21 cellular contexts compared by ENCODE assay signal in genomic region chr1:9004031-9004730, GRCh38. TPM values are rescaled to one million over a fixed set of nuclear protein-coding genes. Genes with fewer than 3 reads are reported as not detected.
DNase-seq lines count a peak whose midpoint lies in the region; ATAC-seq and TF ChIP-seq lines count a peak whose summit lies in the region.
"Had no signal": no experiment of that assay in that cellular context is flagged by ENCODE, and none has a peak within 500 bp of the region (broad histone marks: within the 10 kb centered on the region; RNA-seq: fewer than 3 reads in every experiment).

No MANE protein-coding gene starts in this region.

- peak overlapping the region; percentile 75 for H3K4me3 Mint-ChIP-seq in CD8-positive, alpha-beta T cell
- H3K4me3 Mint-ChIP-seq in activated CD8-positive, alpha-beta memory T cell treated with anti-CD3 and anti-CD28 coated beads, Interleukin-2, amount 10 ng/mL, durations not matched to agents 7 days and 5 days = no peak overlapping the region
- H3K4me3 Mint-ChIP-seq: CD4-positive, alpha-beta T cell; mesothelial cell of epicardium; natural killer cell treated with Interleukin-12 subunit alpha and Interleukin-12 subunit beta and Interleukin-15 and Interleukin-18, amount 100 ng/mL, for 72 hours had no signal

- peaks cover 12% of the 10 kb centered on the region for H3K4me1 Mint-ChIP-seq in CD8-positive, alpha-beta T cell (ENCODE audit: low read depth)
- peaks cover 13% of the 10 kb centered on the region for H3K4me1 Mint-ChIP-seq in activated CD8-positive, alpha-beta memory T cell treated with anti-CD3 and anti-CD28 coated beads, Interleukin-2, amount 10 ng/mL, durations not matched to agents 7 days and 5 days

- peak overlapping the region; percentile 48 for H3K4me3 ChIP-seq in CD8-positive, alpha-beta T cell (ENCODE audit: low read depth, low read length)
- H3K4me3 ChIP-seq in KMS-11 (IDR thresholded peaks at IDR 0.05; ENCODE audit: insufficient read depth, low read depth, low read length) (no peak overlapping the region), prostate gland (no peak overlapping the region), SJCRH30 (no peak overlapping the region)
- H3K4me3 ChIP-seq: esophagus muscularis mucosa, gastrocnemius medialis, pancreas had no signal

- peak overlapping the region; percentile 64 for H3K27ac Mint-ChIP-seq in CD8-positive, alpha-beta T cell
- H3K27ac Mint-ChIP-seq in activated CD8-positive, alpha-beta memory T cell treated with anti-CD3 and anti-CD28 coated beads, Interleukin-2, amount 10 ng/mL, durations not matched to agents 7 days and 5 days = peak overlapping the region; percentile 25
- H3K27ac Mint-ChIP-seq: activated T-helper 2 cell treated with anti-CD3 and anti-CD28 coated beads, Interferon-gamma antibody, Interleukin-2, Interleukin-4, amounts not matched to agents 10 μg/mL and 5 μg/mL and 100 μg/mL, durations not matched to agents 14 hours and 24 hours and 36 hours; CD4-positive, alpha-beta T cell; mesothelial cell of epicardium; natural killer cell treated with Interleukin-12 subunit alpha and Interleukin-12 subunit beta and Interleukin-15 and Interleukin-18, amount 100 ng/mL, for 72 hours had no signal

- peaks cover 16% of the 10 kb centered on the region for H3K4me1 ChIP-seq in CD8-positive, alpha-beta T cell (ENCODE audit: insufficient read depth, low read length)
- H3K4me1 ChIP-seq in KMS-11 (ENCODE audit: low read depth, poor library complexity, severe bottlenecking) (no peaks in the 10 kb centered on the region), prostate gland (replicated peaks) (peaks cover 10% of the 10 kb centered on the region), SJCRH30 (no peaks in the 10 kb centered on the region)
- H3K4me1 ChIP-seq: gastrocnemius medialis, pancreas had no signal

- no peak overlapping the region for H3K27ac ChIP-seq in CD8-positive, alpha-beta T cell (ENCODE audit: low read depth, low read length)
- no peak overlapping the region for H3K27ac ChIP-seq in KMS-11
- H3K27ac ChIP-seq in prostate gland = peak overlapping the region; percentile 82 to 94
- no peak overlapping the region for H3K27ac ChIP-seq in SJCRH30
- H3K27ac ChIP-seq: esophagus muscularis mucosa, gastrocnemius medialis, pancreas had no signal

- no peaks in the 10 kb centered on the region for H3K9me3 Mint-ChIP-seq in CD8-positive, alpha-beta T cell
- no peaks in the 10 kb centered on the region for H3K9me3 Mint-ChIP-seq in activated CD8-positive, alpha-beta memory T cell treated with anti-CD3 and anti-CD28 coated beads, Interleukin-2, amount 10 ng/mL, durations not matched to agents 7 days and 5 days (ENCODE audit: low read depth)
- H3K9me3 Mint-ChIP-seq: activated T-helper 2 cell treated with anti-CD3 and anti-CD28 coated beads, Interferon-gamma antibody, Interleukin-2, Interleukin-4, amounts not matched to agents 10 μg/mL and 5 μg/mL and 100 μg/mL, durations not matched to agents 14 hours and 24 hours and 36 hours; CD4-positive, alpha-beta T cell; mesothelial cell of epicardium; natural killer cell treated with Interleukin-12 subunit alpha and Interleukin-12 subunit beta and Interleukin-15 and Interleukin-18, amount 100 ng/mL, for 72 hours had no signal

- no peaks in the 10 kb centered on the region for H3K36me3 ChIP-seq in CD8-positive, alpha-beta T cell (ENCODE audit: insufficient read depth, low read length)
- H3K36me3 ChIP-seq in KMS-11 (ENCODE audit: insufficient read depth) (no peaks in the 10 kb centered on the region), prostate gland (no peaks in the 10 kb centered on the region), SJCRH30 (no peaks in the 10 kb centered on the region)
- H3K36me3 ChIP-seq: esophagus muscularis mucosa, gastrocnemius medialis, pancreas had no signal

- no peaks in the 10 kb centered on the region for H3K27me3 ChIP-seq in CD8-positive, alpha-beta T cell (ENCODE audit: insufficient read depth, low read length)
- H3K27me3 ChIP-seq in KMS-11 (ENCODE audit: insufficient read depth, low read depth) (peaks cover 7% of the 10 kb centered on the region; the same call in 1 of the 2 replicates), prostate gland (replicated peaks; ENCODE audit: insufficient read depth) (no peaks in the 10 kb centered on the region), SJCRH30 (0 out of 2 replicates have a peak, but pooled peaks cover 3% of the 10 kb centered on the region)
- H3K27me3 ChIP-seq: esophagus muscularis mucosa, gastrocnemius medialis, pancreas had no signal

- POLR2A ChIA-PET in CD8-positive, alpha-beta T cell (lab: Charles Lee) = interaction anchor here (0.9 to 1.8 kb wide), 13 partner anchors 33 to 155 kb away, joined by 3 to 15 read pairs (median 5); partner anchors contain the start of gene ENO1

- no peaks in the 10 kb centered on the region for H3K9me3 ChIP-seq in CD8-positive, alpha-beta T cell (ENCODE audit: low read length)
- H3K9me3 ChIP-seq in prostate gland = no peaks in the 10 kb centered on the region
- H3K9me3 ChIP-seq in SJCRH30 (replicated peaks) = no peaks in the 10 kb centered on the region
- H3K9me3 ChIP-seq: esophagus muscularis mucosa, gastrocnemius medialis, pancreas had no signal

- WGBS in prostate gland = 91% methylated on average over 13 of the region's 13 CpGs

- H3K36me3 Mint-ChIP-seq in CD8-positive, alpha-beta T cell = no peaks in the 10 kb centered on the region
- H3K36me3 Mint-ChIP-seq in activated CD8-positive, alpha-beta memory T cell treated with anti-CD3 and anti-CD28 coated beads, Interleukin-2, amount 10 ng/mL, durations not matched to agents 7 days and 5 days = no peaks in the 10 kb centered on the region
- H3K36me3 Mint-ChIP-seq: mesothelial cell of epicardium; natural killer cell treated with Interleukin-12 subunit alpha and Interleukin-12 subunit beta and Interleukin-15 and Interleukin-18, amount 100 ng/mL, for 72 hours had no signal

- CTCF ChIA-PET in CD8-positive, alpha-beta T cell (lab: Charles Lee) = interaction anchor here (0.6 to 7.7 kb wide), 47 partner anchors 9 to 619 kb away, joined by 3 to 194 read pairs (median 6); partner anchors contain the start of genes CA6, ENO1 and SLC2A7
- CTCF ChIA-PET in activated CD8-positive, alpha-beta memory T cell treated with anti-CD3 and anti-CD28 coated beads, Interleukin-2, amount 10 ng/mL, durations not matched to agents 7 days and 5 days (lab: Charles Lee) = interaction anchor here (0.6 to 4.4 kb wide), 42 partner anchors 9 to 528 kb away, joined by 3 to 188 read pairs (median 8); partner anchors contain the start of gene CA6

- H4K20me1 ChIP-seq in KMS-11 (ENCODE audit: insufficient read depth) = no peaks in the 10 kb centered on the region

- peak; percentile 47 for ATAC-seq in CD8-positive, alpha-beta T cell
- ATAC-seq in activated CD8-positive, alpha-beta memory T cell treated with anti-CD3 and anti-CD28 coated beads, Interleukin-2, amount 10 ng/mL, durations not matched to agents 7 days and 5 days = peak; percentile 28

- H3K79me2 ChIP-seq in KMS-11 (ENCODE audit: insufficient read depth, low read depth) = no peaks in the 10 kb centered on the region

- intact Hi-C loops in CD8-positive, alpha-beta T cell (cut with DNase I, micrococcal nuclease) = loop anchor here (2.0 to 10.0 kb wide), 2 partner anchors 33 to 439 kb away; no protein-coding TSS in a partner anchor
- intact Hi-C loops in prostate gland (cut with DNase I) = no loop called here

- H3K27me3 Mint-ChIP-seq in CD8-positive, alpha-beta T cell (ENCODE audit: low read depth) = no peaks in the 10 kb centered on the region
- peaks cover 18% of the 10 kb centered on the region for H3K27me3 Mint-ChIP-seq in activated CD8-positive, alpha-beta memory T cell treated with anti-CD3 and anti-CD28 coated beads, Interleukin-2, amount 10 ng/mL, durations not matched to agents 7 days and 5 days
- H3K27me3 Mint-ChIP-seq: natural killer cell treated with Interleukin-12 subunit alpha and Interleukin-12 subunit beta and Interleukin-15 and Interleukin-18, amount 100 ng/mL, for 72 hours had no signal

- no peak for TF ChIP-seq POLR2A in prostate gland (IDR thresholded peaks at IDR 0.05)

- H3K4me2 ChIP-seq in KMS-11 = no peak overlapping the region

- H2AFZ ChIP-seq in KMS-11 (ENCODE audit: low read depth) = peak overlapping the region; percentile 68; the same call in 1 of the 2 replicates

- no peak overlapping the region for H3K9ac ChIP-seq in KMS-11

- no peak for TF ChIP-seq CTCF in CD8-positive, alpha-beta T cell (IDR thresholded peaks at IDR 0.05)
- TF ChIP-seq CTCF in KMS-11 (conservative IDR thresholded peaks at IDR 0.05; ENCODE audit: low read depth, low read length) (no peak), prostate gland (IDR thresholded peaks at IDR 0.05) (no peak)

- DNase-seq in CD8-positive, alpha-beta T cell = peak in 3 of 7 experiments; percentile 18 to 63 (median 28)
- DNase-seq in activated CD8-positive, alpha-beta memory T cell treated with anti-CD3 and anti-CD28 coated beads, Interleukin-2, amount 10 ng/mL, durations not matched to agents 7 days and 5 days = no peak
- DNase-seq in prostate gland (ENCODE audit: low spot score) (no peak), OCI-M1 (lab: John Stamatoyannopoulos, UW) (no peak), SJCRH30 (no peak), NCI-H146 (lab: John Stamatoyannopoulos, UW) (no peak)
- DNase-seq: DMS153 had no signal

RNA-seq across cellular contexts. Expression of gene SLC2A7, which starts 22.0 kb away (rescaled TPM):
- total RNA-seq in CD8-positive, alpha-beta T cell = not detected
- total RNA-seq in activated CD8-positive, alpha-beta memory T cell treated with anti-CD3 and anti-CD28 coated beads, Interleukin-2, amount 10 ng/mL, durations not matched to agents 7 days and 5 days = not detected
- not detected for total RNA-seq in prostate gland
- not detected in 2 replicates for total RNA-seq in SJCRH30 (2014; rRNA removed; shearing (Covaris generic))
- total RNA-seq: activated T-helper 2 cell treated with anti-CD3 and anti-CD28 coated beads, Interferon-gamma antibody, Interleukin-2, Interleukin-4, amounts not matched to agents 10 μg/mL and 5 μg/mL and 100 μg/mL, durations not matched to agents 14 hours and 24 hours and 36 hours; CD4-positive, alpha-beta T cell; esophagus muscularis mucosa; gastrocnemius medialis; HT1080; left ventricle myocardium superior; mesothelial cell of epicardium; natural killer cell treated with Interleukin-12 subunit alpha and Interleukin-12 subunit beta and Interleukin-15 and Interleukin-18, amount 100 ng/mL, for 72 hours; pancreas; right cardiac atrium; SK-MEL-5; T-helper 2 cell treated with Interferon-gamma antibody and Interleukin-4, amounts not matched to agents 100 ng/mL and 5 ng/mL, for 36 hours; urinary bladder had no signal

RNA-seq across cellular contexts. Expression of gene CA6, which starts 58.5 kb away (rescaled TPM):
- total RNA-seq in CD8-positive, alpha-beta T cell = 1 to 10 TPM; 1.6 to 2.4 TPM
- total RNA-seq in activated CD8-positive, alpha-beta memory T cell treated with anti-CD3 and anti-CD28 coated beads, Interleukin-2, amount 10 ng/mL, durations not matched to agents 7 days and 5 days = 10 to 100 TPM in 1 of 2 experiments, 1 to 10 TPM in 1; 4.8 to 10.1 TPM
- total RNA-seq in prostate gland = not detected
- total RNA-seq in SJCRH30 (2014; rRNA removed; shearing (Covaris generic)) = not detected in 2 replicates
- total RNA-seq: esophagus muscularis mucosa; gastrocnemius medialis; HT1080; left ventricle myocardium superior; mesothelial cell of epicardium; natural killer cell treated with Interleukin-12 subunit alpha and Interleukin-12 subunit beta and Interleukin-15 and Interleukin-18, amount 100 ng/mL, for 72 hours; pancreas; right cardiac atrium; urinary bladder had no signal

Comparison
In these comparisons a context has a peak if more than half of its experiments do, and no peak if none do; other contexts are left out.
1. H3K27ac ChIP-seq: peak in prostate gland (2 of 2); none in CD8-positive, alpha-beta T cell (single experiment), KMS-11 (single experiment) and SJCRH30 (single experiment).